ENCODE assay signal across 8 cellular contexts in the genomic region with DNA sequence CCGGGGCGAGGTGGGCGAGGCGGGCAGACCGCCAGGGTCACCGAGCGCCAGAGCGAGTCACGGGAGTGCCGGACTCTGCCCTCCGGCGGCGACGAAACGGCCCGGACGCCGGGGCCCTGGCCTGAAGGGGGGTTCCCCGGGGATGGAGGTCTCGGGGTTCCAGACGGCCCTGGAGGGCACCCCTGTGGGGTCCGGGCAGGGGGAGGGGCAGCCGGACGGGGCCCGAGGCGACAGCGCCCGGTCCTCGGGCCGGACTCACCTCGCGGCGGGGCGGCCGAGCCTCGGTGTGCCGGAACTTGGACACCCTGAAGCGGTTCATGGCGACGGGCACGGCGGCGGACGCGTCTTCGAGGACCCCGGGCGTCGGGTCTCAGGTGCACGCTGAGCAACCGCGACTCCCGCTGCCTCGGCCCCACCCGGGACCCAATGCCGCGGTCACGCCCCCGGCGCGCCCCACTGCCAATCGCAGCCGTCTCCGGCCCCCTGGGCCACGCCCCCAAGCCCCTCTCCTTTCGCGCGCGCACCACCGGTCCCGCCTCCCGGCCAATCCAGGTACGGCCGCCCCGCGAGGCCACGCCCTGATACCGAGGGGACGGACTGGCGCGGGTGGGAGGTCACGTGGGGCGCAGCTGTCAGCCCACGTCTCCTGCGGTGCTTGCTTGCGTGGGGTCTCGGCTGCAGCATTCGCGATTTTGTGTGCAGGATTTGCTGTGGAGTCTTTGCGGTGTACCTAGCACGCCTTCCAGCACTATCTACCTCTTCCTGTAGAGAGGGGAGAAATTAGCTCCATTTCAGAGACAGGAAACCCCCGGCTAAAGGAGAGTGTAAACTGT. TPM values are rescaled to one million over a fixed set of nuclear protein-coding genes. Genes with fewer than 3 reads are reported as not detected.
A peak's percentile ranks its signal among the peaks of the same experiment; 100 is the strongest.
DNase-seq lines count a peak whose midpoint lies in the region; ATAC-seq and TF ChIP-seq lines count a peak whose summit lies in the region.

A gene (minus strand): TSS at position 397 of the 833 bp plus-strand sequence. CDS start 78 bp downstream, at position 319.

- peak; percentile 53 for ATAC-seq in GM21576 (IDR thresholded peaks at IDR 0.05; ENCODE audit: unreplicated experiment)

- H3K36me3 ChIP-seq in mucosa of rectum (ENCODE audit: control insufficient read depth in 2 of 2, insufficient read depth in 2 of 2, low read length in 2 of 2): peaks cover 7 to 14% of the 10 kb centered on the region in 2 donors

- DNase-seq in DMS114 treated with DMSO at 0.1 percent for 48 hours (lab: John Stamatoyannopoulos, UW; ENCODE audit: unreplicated experiment) (peak; percentile 67), OCI-M2 (lab: John Stamatoyannopoulos, UW; ENCODE audit: unreplicated experiment) (peak; percentile 11), activated T-cell treated with anti-CD3 and anti-CD28 coated beads for 48 hours (ENCODE audit: low read depth) (peak; percentile 99), epithelial cell of proximal tubule (ENCODE audit: low read depth) (no peak)
- peak; percentile 85 for DNase-seq in Jurkat, Clone E6-1 (ENCODE audit: low read depth, low spot score)
- DNase-seq in stimulated activated CD8-positive, alpha-beta memory T cell treated with anti-CD3 and anti-CD28 coated beads, Interleukin-4, amount 100 ng/mL, for 4 hours (ENCODE audit: low read depth in 2 of 2, low spot score in 1 of 2): peak; percentile 96 to 98

- no peaks in the 10 kb centered on the region for H3K9me3 ChIP-seq in mucosa of rectum (ENCODE audit: control insufficient read depth in 2 of 2, low read length in 2 of 2)

- H3K4me1 ChIP-seq in mucosa of rectum (ENCODE audit: control insufficient read depth in 2 of 2, insufficient read depth in 2 of 2, low read length in 2 of 2): peaks cover 31 to 39% of the 10 kb centered on the region in 2 donors

- peak within 1 kb of the TSS; percentile 82 to 90 for H3K27ac ChIP-seq in mucosa of rectum (ENCODE audit: low read depth in 2 of 2, low read length in 2 of 2)

- H3K4me3 ChIP-seq in Jurkat, Clone E6-1 (ENCODE audit: low read length): peak within 1 kb of the TSS; percentile 59
- H3K4me3 ChIP-seq in epithelial cell of proximal tubule (ENCODE audit: low read depth, low read length) (peak within 1 kb of the TSS; percentile 95), mucosa of rectum (ENCODE audit: low read length in 2 of 2) (peak within 1 kb of the TSS; percentile 84 to 87)

- H3K27me3 ChIP-seq in mucosa of rectum (ENCODE audit: control insufficient read depth in 2 of 2, insufficient read depth in 2 of 2, low read length in 2 of 2): no peaks in the 10 kb centered on the region

- peak within 1 kb of the TSS; percentile 77 to 87 for H3K9ac ChIP-seq in mucosa of rectum (ENCODE audit: low read depth in 1 of 2, low read length in 2 of 2)

- TF ChIP-seq CTCF in epithelial cell of proximal tubule (conservative IDR thresholded peaks at IDR 0.05; ENCODE audit: low read depth, low read length): no peak

RNA-seq across cellular contexts. Expression of the gene that starts here (rescaled TPM):
- polyA plus RNA-seq in Jurkat, Clone E6-1 (2012; ENCODE audit: insufficient read depth, insufficient read length): 43.2 TPM
- total RNA-seq in epithelial cell of proximal tubule: 35.5 and 101 TPM in 2 replicates
